1 cellular context compared by ENCODE assay signal in genomic region chr5:79514391-79515105, GRCh38.
TF ChIP-seq lines count a peak whose summit lies in the region.

No MANE protein-coding gene starts in this region.

TF ChIP-seq in HepG2, 621 proteins besides CTCF, POLR2A, EP300 and RAD21 (continued from another document and continues in another):
- TF ChIP-seq ZNF639 (CRISPR knock-in tag; conservative IDR thresholded peaks at IDR 0.05) (peak; percentile 75), BCL6 (CRISPR knock-in tag; IDR thresholded peaks at IDR 0.05) (peak; percentile 54; the same call in 1 of the 2 replicates), KAT7 (CRISPR knock-in tag; IDR thresholded peaks at IDR 0.05; ENCODE audit: borderline replicate concordance) (no peak; the same call in 1 of the 2 replicates), ZHX2 (IDR thresholded peaks at IDR 0.05; ENCODE audit: low read depth) (peak; percentile 100), ZHX2 (CRISPR knock-in tag; IDR thresholded peaks at IDR 0.05; ENCODE audit: borderline replicate concordance) (no peak; the same call in 1 of the 2 replicates), HMGXB3 (CRISPR knock-in tag; IDR thresholded peaks at IDR 0.05; ENCODE audit: borderline replicate concordance) (peak; percentile 78; the same call in 1 of the 2 replicates), ZNF496 (CRISPR knock-in tag; IDR thresholded peaks at IDR 0.05; ENCODE audit: insufficient replicate concordance) (no peak), ZBTB37 (CRISPR knock-in tag; IDR thresholded peaks at IDR 0.05) (no peak), ZNF501 (CRISPR knock-in tag; IDR thresholded peaks at IDR 0.05) (peak; percentile 51; the same call in 1 of the 2 replicates), ZMYM4 (CRISPR knock-in tag; IDR thresholded peaks at IDR 0.05) (peak; percentile 96), MEF2D (CRISPR knock-in tag; IDR thresholded peaks at IDR 0.05) (peak; percentile 88), EEA1 (CRISPR knock-in tag; IDR thresholded peaks at IDR 0.05; ENCODE audit: borderline replicate concordance) (no peak), HOXD1 (CRISPR knock-in tag; IDR thresholded peaks at IDR 0.05) (no peak), ATF1 (CRISPR knock-in tag; IDR thresholded peaks at IDR 0.05) (peak; percentile 97), MAX (IDR thresholded peaks at IDR 0.05) (no peak; the same call in none of the 2 replicates), ZNF136 (CRISPR knock-in tag; IDR thresholded peaks at IDR 0.05; ENCODE audit: low read depth) (0 out of 2 replicates have a peak, but pooled peaks have one; percentile 36), ZNF543 (CRISPR knock-in tag; IDR thresholded peaks at IDR 0.05) (no peak; the same call in 1 of the 2 replicates), SNAI1 (CRISPR knock-in tag; IDR thresholded peaks at IDR 0.05; ENCODE audit: borderline replicate concordance) (no peak), ZNF441 (CRISPR knock-in tag; IDR thresholded peaks at IDR 0.05; ENCODE audit: borderline replicate concordance) (no peak; the same call in 1 of the 2 replicates), JARID2 (CRISPR knock-in tag; IDR thresholded peaks at IDR 0.05; ENCODE audit: insufficient replicate concordance) (no peak), TFDP2 (CRISPR knock-in tag; IDR thresholded peaks at IDR 0.05) (0 out of 2 replicates have a peak, but pooled peaks have one; percentile 11), ZNF577 (CRISPR knock-in tag; IDR thresholded peaks at IDR 0.05; ENCODE audit: borderline replicate concordance, low read depth) (0 out of 2 replicates have a peak, but pooled peaks have one; percentile 54), ZNF280B (CRISPR knock-in tag; IDR thresholded peaks at IDR 0.05; ENCODE audit: borderline replicate concordance) (no peak), SIX4 (CRISPR knock-in tag; IDR thresholded peaks at IDR 0.05) (peak; percentile 67; the same call in 1 of the 2 replicates), BRD4 (CRISPR knock-in tag; IDR thresholded peaks at IDR 0.05) (0 out of 2 replicates have a peak, but pooled peaks have one; percentile 54), HNRNPH1 (optimal IDR thresholded peaks at IDR 0.05; ENCODE audit: low read depth, low read length) (no peak), ZNF616 (CRISPR knock-in tag; IDR thresholded peaks at IDR 0.05; ENCODE audit: low read depth) (no peak), ZNF678 (CRISPR knock-in tag; IDR thresholded peaks at IDR 0.05) (no peak), BHLHE40 (IDR thresholded peaks at IDR 0.05; ENCODE audit: low read length) (no peak), AGO1 (IDR thresholded peaks at IDR 0.05; ENCODE audit: low read depth, low read length, poor library complexity, severe bottlenecking) (no peak), ZNF414 (CRISPR knock-in tag; IDR thresholded peaks at IDR 0.05) (0 out of 2 replicates have a peak, but pooled peaks have one; percentile 34), ZNF101 (CRISPR knock-in tag; IDR thresholded peaks at IDR 0.05; ENCODE audit: borderline replicate concordance, low read depth) (peak; percentile 24; the same call in 1 of the 2 replicates), ZNF660 (CRISPR knock-in tag; IDR thresholded peaks at IDR 0.05; ENCODE audit: borderline replicate concordance, low read depth) (no peak), PCBP1 (IDR thresholded peaks at IDR 0.05; ENCODE audit: borderline replicate concordance, low read depth, low read length) (no peak), ZNF670 (CRISPR knock-in tag; IDR thresholded peaks at IDR 0.05; ENCODE audit: borderline replicate concordance) (no peak), TFAP4 (IDR thresholded peaks at IDR 0.05; ENCODE audit: borderline replicate concordance, low read depth) (no peak; the same call in 1 of the 2 replicates), HMGXB4 (CRISPR knock-in tag; IDR thresholded peaks at IDR 0.05; ENCODE audit: borderline replicate concordance in 1 of 2, low read depth in 1 of 2) (peak; percentile 18 to 26; a peak in 1 of 4 replicates), TGIF2 (CRISPR knock-in tag; IDR thresholded peaks at IDR 0.05) (no peak; the same call in 1 of the 2 replicates), ARNT2 (CRISPR knock-in tag; IDR thresholded peaks at IDR 0.05; ENCODE audit: low read depth) (peak; percentile 69; the same call in 1 of the 2 replicates), TOPORS (CRISPR knock-in tag; IDR thresholded peaks at IDR 0.05) (peak; percentile 34; the same call in 1 of the 2 replicates), ZNF337 (CRISPR knock-in tag; IDR thresholded peaks at IDR 0.05; ENCODE audit: borderline replicate concordance, low read depth) (no peak)
